34 cellular contexts compared by ENCODE assay signal in the genomic region with DNA sequence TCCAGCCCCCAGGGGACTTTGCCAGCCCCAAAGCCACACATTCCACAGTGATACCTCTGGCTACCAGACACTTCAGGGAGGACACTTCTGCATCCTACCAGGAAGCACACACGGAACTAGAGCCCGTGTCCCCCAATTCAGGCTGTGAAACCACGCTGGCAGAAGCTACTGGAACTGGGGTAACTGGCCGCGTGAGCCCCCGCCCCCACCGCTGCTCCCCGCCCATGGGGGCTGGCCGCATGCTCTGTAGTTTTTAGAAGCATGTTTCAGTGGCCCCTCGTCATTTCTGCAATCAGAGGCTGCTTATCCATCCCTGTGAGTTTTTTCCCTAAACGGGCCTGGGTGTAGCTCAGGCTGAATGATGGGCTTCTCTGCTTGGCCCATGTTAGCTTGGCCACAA.
"Had no signal": no experiment of that assay in that cellular context is flagged by ENCODE, and none has a peak within 500 bp of the region (broad histone marks: within the 10 kb centered on the region; RNA-seq: fewer than 3 reads in every experiment).

No MANE protein-coding gene starts in this region.

- H3K9me3 ChIP-seq: MG63 had no signal

- H3K4me3 ChIP-seq: MG63 had no signal

- H3K27ac ChIP-seq: KMS-11 had no signal

- DNase-seq: Karpas-422, Kasumi-1, MG63, MM.1S, MV-4-11, NCI-H1048, NCI-H1092, NCI-H1092 treated with DMSO at 0.1 percent for 48 hours, NCI-H1105, NCI-H1105 treated with DMSO at 0.1 percent for 48 hours, NCI-H1417, NCI-H1417 treated with DMSO at 0.1 percent for 48 hours, NCI-H1436, NCI-H1436 treated with DMSO at 0.1 percent for 48 hours, NCI-H146, NCI-H1694, NCI-H1694 treated with DMSO at 0.1 percent for 48 hours, NCI-H187, NCI-H187 treated with DMSO at 0.1 percent for 48 hours, NCI-H1930, NCI-H2029, NCI-H2029 treated with DMSO at 0.1 percent for 48 hours, NCI-H2081, NCI-H2081 treated with DMSO at 0.1 percent for 48 hours, NCI-H2107, NCI-H2171, NCI-H2171 treated with DMSO at 0.1 percent for 48 hours, NCI-H2227 treated with DMSO at 0.1 percent for 48 hours, NCI-H226, NCI-H345, NCI-H446, NCI-H446 treated with DMSO at 0.1 percent for 48 hours, NCI-H510A had no signal

- H3K36me3 ChIP-seq: MG63 had no signal

- H3K27me3 ChIP-seq: MG63 had no signal
